24 cellular contexts compared by ENCODE assay signal in genomic region chr13:74105871-74106270, GRCh38. TPM values are rescaled to one million over a fixed set of nuclear protein-coding genes. Genes with fewer than 3 reads are reported as not detected.
DNase-seq lines count a peak whose midpoint lies in the region; ATAC-seq and TF ChIP-seq lines count a peak whose summit lies in the region.
"Had no signal": no experiment of that assay in that cellular context is flagged by ENCODE, and none has a peak within 500 bp of the region (broad histone marks: within the 10 kb centered on the region; RNA-seq: fewer than 3 reads in every experiment).

No MANE protein-coding gene starts in this region.

- H3K4me2 ChIP-seq in BLaER1 treated with 17β-estradiol and CSF1 and Interleukin-3, amounts not matched to agents 10 nM and 100 nM: peak overlapping the region in 6 of 11 experiments; percentile 21 to 58 (median 44); a peak in 9 of 22 replicates

- H3K27me3 ChIP-seq in BLaER1 treated with 17β-estradiol and CSF1 and Interleukin-3, amounts not matched to agents 10 nM and 100 nM: no peaks in the 10 kb centered on the region
- H3K27me3 ChIP-seq in psoas muscle (ENCODE audit: insufficient read depth in 3 of 3, low read length in 2 of 3): no peaks in the 10 kb centered on the region

- H3K27ac Mint-ChIP-seq in activated T-cell treated with anti-CD3 and anti-CD28 coated beads, Interleukin-2, amount 50 U/mL, for 24 hours: peak overlapping the region; percentile 29
- H3K27ac Mint-ChIP-seq: HFFc6 had no signal

- intact Hi-C loops in psoas muscle (cut with DNase I): no loop called here

- H3K4me3 Mint-ChIP-seq in activated T-cell treated with anti-CD3 and anti-CD28 coated beads, Interleukin-2, amount 50 U/mL, for 24 hours: no peak overlapping the region
- no peak overlapping the region for H3K4me3 Mint-ChIP-seq in activated T-cell treated with anti-CD3 and anti-CD28 coated beads, Interleukin-2, amount 50 U/mL, for 4 hours
- H3K4me3 Mint-ChIP-seq: CD4-positive, CD25-positive, alpha-beta regulatory T cell; CD8-positive, alpha-beta memory T cell; HFFc6 had no signal

- H3K36me3 Mint-ChIP-seq in activated T-cell treated with anti-CD3 and anti-CD28 coated beads, Interleukin-2, amount 50 U/mL, for 24 hours (ENCODE audit: low read depth): peaks cover 19% of the 10 kb centered on the region
- peaks cover 20% of the 10 kb centered on the region for H3K36me3 Mint-ChIP-seq in activated T-cell treated with anti-CD3 and anti-CD28 coated beads, Interleukin-2, amount 50 U/mL, for 4 hours (ENCODE audit: insufficient read depth)

- peaks cover 74% of the 10 kb centered on the region for H3K4me1 Mint-ChIP-seq in activated T-cell treated with anti-CD3 and anti-CD28 coated beads, Interleukin-2, amount 50 U/mL, for 24 hours (ENCODE audit: low read depth)
- H3K4me1 Mint-ChIP-seq in activated T-cell treated with anti-CD3 and anti-CD28 coated beads, Interleukin-2, amount 50 U/mL, for 4 hours (ENCODE audit: low read depth): peaks cover 72% of the 10 kb centered on the region

- no peak overlapping the region for H3K9ac ChIP-seq in BLaER1 treated with 17β-estradiol and CSF1 and Interleukin-3, amounts not matched to agents 10 nM and 100 nM
- H3K9ac ChIP-seq: GM23248 had no signal

- H3K4me1 ChIP-seq in BLaER1 treated with 17β-estradiol and CSF1 and Interleukin-3, amounts not matched to agents 10 nM and 100 nM: peaks cover 8 to 30% (median 19%) of the 10 kb centered on the region in 10 experiments; a peak in 18 of 20 replicates
- peaks cover 14% of the 10 kb centered on the region for H3K4me1 ChIP-seq in psoas muscle

- peaks cover 0 to 9% (median 0%) of the 10 kb centered on the region in 11 experiments; a peak in 2 of 22 replicates for H4K20me1 ChIP-seq in BLaER1 treated with 17β-estradiol and CSF1 and Interleukin-3, amounts not matched to agents 10 nM and 100 nM

- H3K4me3 ChIP-seq in BLaER1 treated with 17β-estradiol and CSF1 and Interleukin-3, amounts not matched to agents 10 nM and 100 nM: no peak overlapping the region
- H3K4me3 ChIP-seq in psoas muscle: no peak overlapping the region
- H3K4me3 ChIP-seq: GM12878, GM23248, K562 had no signal

- H3K36me3 ChIP-seq in BLaER1 treated with 17β-estradiol and CSF1 and Interleukin-3, amounts not matched to agents 10 nM and 100 nM: peaks cover 0 to 30% (median 8%) of the 10 kb centered on the region in 11 experiments; a peak in 6 of 22 replicates
- H3K36me3 ChIP-seq in psoas muscle (ENCODE audit: insufficient read depth in 1 of 2, low read depth in 1 of 2): no peaks in the 10 kb centered on the region

- peaks cover 6% of the 10 kb centered on the region for H3K9me3 Mint-ChIP-seq in activated T-cell treated with anti-CD3 and anti-CD28 coated beads, Interleukin-2, amount 50 U/mL, for 24 hours
- H3K9me3 Mint-ChIP-seq in activated T-cell treated with anti-CD3 and anti-CD28 coated beads, Interleukin-2, amount 50 U/mL, for 4 hours: no peaks in the 10 kb centered on the region
- H3K9me3 Mint-ChIP-seq: CD8-positive, alpha-beta memory T cell had no signal

- no peak for DNase-seq in activated T-cell treated with anti-CD3 and anti-CD28 coated beads, Interleukin-2, amount 50 U/mL, for 24 hours
- DNase-seq in activated T-cell treated with anti-CD3 and anti-CD28 coated beads, Interleukin-2, amount 50 U/mL, for 4 hours: no peak
- DNase-seq in psoas muscle (no peak), foreskin melanocyte (no peak)
- DNase-seq: 8988T; C1 segment of cervical spinal cord; CD4-positive, CD25-positive, alpha-beta regulatory T cell; CD8-positive, alpha-beta memory T cell; COR-L47; DMS 273 treated with DMSO at 0.1 percent for 48 hours; DMS53; DND-41; EL; GM23248; H7; HFFc6 had no signal

- H3K9me3 ChIP-seq in BLaER1 treated with 17β-estradiol and CSF1 and Interleukin-3, amounts not matched to agents 10 nM and 100 nM (replicated peaks in 1 of 11): peaks cover 8 to 58% (median 51%) of the 10 kb centered on the region in 11 experiments; a peak in 21 of 22 replicates
- H3K9me3 ChIP-seq in psoas muscle: no peaks in the 10 kb centered on the region

- no peak for TF ChIP-seq CTCF in psoas muscle (IDR thresholded peaks at IDR 0.05)

- ATAC-seq in activated T-cell treated with anti-CD3 and anti-CD28 coated beads, Interleukin-2, amount 50 U/mL, for 4 hours: no peak
- ATAC-seq in psoas muscle (peak; percentile 33 to 77 (median 71)), HG02970 (IDR thresholded peaks at IDR 0.05; ENCODE audit: low FRiP score, unreplicated experiment) (no peak), HG03045 (IDR thresholded peaks at IDR 0.05; ENCODE audit: unreplicated experiment) (no peak)
- ATAC-seq: GM12878, HCT116, K562 had no signal

- no peak overlapping the region for H3K27ac ChIP-seq in BLaER1 treated with 17β-estradiol and CSF1 and Interleukin-3, amounts not matched to agents 10 nM and 100 nM
- H3K27ac ChIP-seq in psoas muscle: no peak overlapping the region
- H3K27ac ChIP-seq: GM23248, HL-60 had no signal

- H3K27me3 Mint-ChIP-seq in activated T-cell treated with anti-CD3 and anti-CD28 coated beads, Interleukin-2, amount 50 U/mL, for 24 hours: no peaks in the 10 kb centered on the region
- H3K27me3 Mint-ChIP-seq in activated T-cell treated with anti-CD3 and anti-CD28 coated beads, Interleukin-2, amount 50 U/mL, for 4 hours (ENCODE audit: low read depth): no peaks in the 10 kb centered on the region
- H3K27me3 Mint-ChIP-seq: CD4-positive, CD25-positive, alpha-beta regulatory T cell; CD8-positive, alpha-beta memory T cell had no signal

RNA-seq across cellular contexts. Expression of gene KLF12, which starts 28.3 kb away (rescaled TPM):
- 10 to 100 TPM in 2 of 3 donors, 1 to 10 TPM in 1; 7.4 to 12.3 (median 10.5) TPM for total RNA-seq in activated T-cell treated with anti-CD3 and anti-CD28 coated beads, Interleukin-2, amount 50 U/mL, for 4 hours
- 10 to 100 TPM in 1 of 4 donors, 1 to 10 TPM in 3; 8.0 to 12.4 (median 8.6) TPM for total RNA-seq in psoas muscle
- 1 to 10 TPM in 2 of 3 donors, under 1 TPM in 1; 0.55 to 2.1 (median 1.7) TPM for polyA plus RNA-seq in psoas muscle
- total RNA-seq: G401 had no signal

Comparison
In these comparisons a context has a peak if more than half of its experiments do, and no peak if none do; other contexts are left out.
1. ATAC-seq: peak in psoas muscle (4 of 4); none in activated T-cell treated with anti-CD3 and anti-CD28 coated beads, Interleukin-2, amount 50 U/mL, for 4 hours (0 of 2), HG02970 (single experiment) and HG03045 (single experiment).